9 cellular contexts compared by ENCODE assay signal in genomic region chr15:70605606-70606410, GRCh38.
DNase-seq lines count a peak whose midpoint lies in the region; ATAC-seq and TF ChIP-seq lines count a peak whose summit lies in the region.
"Had no signal": no experiment of that assay in that cellular context is flagged by ENCODE, and none has a peak within 500 bp of the region (broad histone marks: within the 10 kb centered on the region; RNA-seq: fewer than 3 reads in every experiment).

No MANE protein-coding gene starts in this region.

- no peaks in the 10 kb centered on the region for H3K36me3 ChIP-seq in hepatocyte (replicated peaks; ENCODE audit: insufficient read depth, low read depth)
- no peaks in the 10 kb centered on the region for H3K36me3 ChIP-seq in gastrocnemius medialis

- H3K4me3 ChIP-seq in astrocyte of the spinal cord (ENCODE audit: low read depth, low read length) (no peak overlapping the region), hepatocyte (no peak overlapping the region), gastrocnemius medialis (no peak overlapping the region)

- in situ Hi-C loops in astrocyte of the spinal cord (cut with HindIII; ENCODE audit: low sequenced_read_pairs) (no loop called here), gastrocnemius medialis (cut with MboI; ENCODE audit: low sequenced_read_pairs in 4 of 4) (no loop called here)

- peak overlapping the region; percentile 4; the same call in 1 of the 2 replicates for H3K27ac Mint-ChIP-seq in HFFc6
- no peak overlapping the region for H3K27ac Mint-ChIP-seq in natural killer cell treated with Interleukin-12 subunit alpha and Interleukin-12 subunit beta and Interleukin-15 and Interleukin-18, amount 100 ng/mL, for 72 hours

- H4K20me1 ChIP-seq in hepatocyte (ENCODE audit: insufficient read depth, poor library complexity, severe bottlenecking), result no peaks in the 10 kb centered on the region

- peaks cover 33% of the 10 kb centered on the region for H3K4me1 Mint-ChIP-seq in HFFc6 (ENCODE audit: low read depth)
- no peaks in the 10 kb centered on the region for H3K4me1 Mint-ChIP-seq in natural killer cell treated with Interleukin-12 subunit alpha and Interleukin-12 subunit beta and Interleukin-15 and Interleukin-18, amount 100 ng/mL, for 72 hours (ENCODE audit: low read depth in 2 of 2)

- 55% methylated on average over 7 of the region's 7 CpGs for WGBS in hepatocyte (ENCODE audit: low lambda C conversion rate, missing lambda C conversion rate)

- peaks cover 25% of the 10 kb centered on the region for H3K4me1 ChIP-seq in hepatocyte (ENCODE audit: insufficient read depth)
- peaks cover 9 to 19% of the 10 kb centered on the region in 2 donors for H3K4me1 ChIP-seq in gastrocnemius medialis

- intact Hi-C loops in gastrocnemius medialis (cut with DNase I; ENCODE audit: low total_unique reads), result no loop called here

- H3K9me3 ChIP-seq in hepatocyte (ENCODE audit: low read depth) (no peaks in the 10 kb centered on the region), gastrocnemius medialis (no peaks in the 10 kb centered on the region)

- H3K4me2 ChIP-seq in hepatocyte, result peak overlapping the region; percentile 59

- TF ChIP-seq CTCF in HFFc6 (IDR thresholded peaks at IDR 0.05) (no peak), astrocyte of the spinal cord (IDR thresholded peaks at IDR 0.05; ENCODE audit: low read depth, low read length) (no peak), hepatocyte (IDR thresholded peaks at IDR 0.05; ENCODE audit: poor library complexity) (no peak), gastrocnemius medialis (IDR thresholded peaks at IDR 0.05 in 4 of 5, conservative IDR thresholded peaks at IDR 0.05 in 1 of 5) (no peak)

- peak overlapping the region; percentile 10 for H2AFZ ChIP-seq in hepatocyte

- no peaks in the 10 kb centered on the region for H3K79me2 ChIP-seq in hepatocyte

- H3K27me3 ChIP-seq in hepatocyte (no peaks in the 10 kb centered on the region), gastrocnemius medialis (no peaks in the 10 kb centered on the region)

- DNase-seq in HFFc6, result peak; percentile 30
- peak; percentile 94 for DNase-seq in astrocyte of the spinal cord (ENCODE audit: low read depth, low spot score)
- peak; percentile 75 for DNase-seq in hepatocyte (ENCODE audit: low spot score)
- DNase-seq in gastrocnemius medialis, result no peak
- no peak for DNase-seq in HUDEP-2 (lab: John Stamatoyannopoulos, UW; ENCODE audit: unreplicated experiment in 76 of 76)
- no peak for DNase-seq in natural killer cell treated with Interleukin-12 subunit alpha and Interleukin-12 subunit beta and Interleukin-15 and Interleukin-18, amount 100 ng/mL, for 72 hours (ENCODE audit: low spot score)
- DNase-seq in NCI-H2171 (lab: John Stamatoyannopoulos, UW), result no peak
- DNase-seq in stimulated activated CD4-positive, alpha-beta T cell treated with anti-CD3 and anti-CD28 coated beads, Interleukin-1b, Interleukin-23, amount 100 ng/mL, for 48 hours, result no peak
- DNase-seq: NCI-H345 had no signal

- H3K27ac ChIP-seq in hepatocyte, result peak overlapping the region; percentile 78
- no peak overlapping the region for H3K27ac ChIP-seq in gastrocnemius medialis

- peak; percentile 44 for ATAC-seq in gastrocnemius medialis
- ATAC-seq in natural killer cell treated with Interleukin-12 subunit alpha and Interleukin-12 subunit beta and Interleukin-15 and Interleukin-18, amount 100 ng/mL, for 72 hours, result no peak

- H3K27me3 Mint-ChIP-seq in HFFc6 (ENCODE audit: insufficient read depth), result peaks cover 13% of the 10 kb centered on the region
- H3K27me3 Mint-ChIP-seq in natural killer cell treated with Interleukin-12 subunit alpha and Interleukin-12 subunit beta and Interleukin-15 and Interleukin-18, amount 100 ng/mL, for 72 hours, result peaks cover 7 to 9% of the 10 kb centered on the region in 2 donors

- no peaks in the 10 kb centered on the region for H3K9me3 Mint-ChIP-seq in HFFc6
- H3K9me3 Mint-ChIP-seq in natural killer cell treated with Interleukin-12 subunit alpha and Interleukin-12 subunit beta and Interleukin-15 and Interleukin-18, amount 100 ng/mL, for 72 hours, result no peaks in the 10 kb centered on the region

- no peaks in the 10 kb centered on the region for H3K36me3 Mint-ChIP-seq in HFFc6 (ENCODE audit: low read depth)
- H3K36me3 Mint-ChIP-seq in natural killer cell treated with Interleukin-12 subunit alpha and Interleukin-12 subunit beta and Interleukin-15 and Interleukin-18, amount 100 ng/mL, for 72 hours, result no peaks in the 10 kb centered on the region

- no peak for TF ChIP-seq POLR2A in gastrocnemius medialis (IDR thresholded peaks at IDR 0.05)

- H3K4me3 Mint-ChIP-seq in HFFc6, result 0 out of 2 replicates have a peak overlapping the region, but pooled peaks have one; percentile 19
- no peak overlapping the region for H3K4me3 Mint-ChIP-seq in natural killer cell treated with Interleukin-12 subunit alpha and Interleukin-12 subunit beta and Interleukin-15 and Interleukin-18, amount 100 ng/mL, for 72 hours

- H3K9me2 ChIP-seq in hepatocyte (replicated peaks; ENCODE audit: insufficient read depth), result no peaks in the 10 kb centered on the region

Comparison
In these comparisons a context has a peak if more than half of its experiments do, and no peak if none do; other contexts are left out.
1. DNase-seq: peak in HFFc6 (single experiment), astrocyte of the spinal cord (single experiment) and hepatocyte (single experiment); none in gastrocnemius medialis (0 of 2), HUDEP-2 (0 of 76), natural killer cell treated with Interleukin-12 subunit alpha and Interleukin-12 subunit beta and Interleukin-15 and Interleukin-18, amount 100 ng/mL, for 72 hours (single experiment), NCI-H2171 (single experiment) and stimulated activated CD4-positive, alpha-beta T cell treated with anti-CD3 and anti-CD28 coated beads, Interleukin-1b, Interleukin-23, amount 100 ng/mL, for 48 hours (single experiment).
2. ATAC-seq: peak in gastrocnemius medialis (2 of 2); none in natural killer cell treated with Interleukin-12 subunit alpha and Interleukin-12 subunit beta and Interleukin-15 and Interleukin-18, amount 100 ng/mL, for 72 hours (0 of 2).